In the genomic region with DNA sequence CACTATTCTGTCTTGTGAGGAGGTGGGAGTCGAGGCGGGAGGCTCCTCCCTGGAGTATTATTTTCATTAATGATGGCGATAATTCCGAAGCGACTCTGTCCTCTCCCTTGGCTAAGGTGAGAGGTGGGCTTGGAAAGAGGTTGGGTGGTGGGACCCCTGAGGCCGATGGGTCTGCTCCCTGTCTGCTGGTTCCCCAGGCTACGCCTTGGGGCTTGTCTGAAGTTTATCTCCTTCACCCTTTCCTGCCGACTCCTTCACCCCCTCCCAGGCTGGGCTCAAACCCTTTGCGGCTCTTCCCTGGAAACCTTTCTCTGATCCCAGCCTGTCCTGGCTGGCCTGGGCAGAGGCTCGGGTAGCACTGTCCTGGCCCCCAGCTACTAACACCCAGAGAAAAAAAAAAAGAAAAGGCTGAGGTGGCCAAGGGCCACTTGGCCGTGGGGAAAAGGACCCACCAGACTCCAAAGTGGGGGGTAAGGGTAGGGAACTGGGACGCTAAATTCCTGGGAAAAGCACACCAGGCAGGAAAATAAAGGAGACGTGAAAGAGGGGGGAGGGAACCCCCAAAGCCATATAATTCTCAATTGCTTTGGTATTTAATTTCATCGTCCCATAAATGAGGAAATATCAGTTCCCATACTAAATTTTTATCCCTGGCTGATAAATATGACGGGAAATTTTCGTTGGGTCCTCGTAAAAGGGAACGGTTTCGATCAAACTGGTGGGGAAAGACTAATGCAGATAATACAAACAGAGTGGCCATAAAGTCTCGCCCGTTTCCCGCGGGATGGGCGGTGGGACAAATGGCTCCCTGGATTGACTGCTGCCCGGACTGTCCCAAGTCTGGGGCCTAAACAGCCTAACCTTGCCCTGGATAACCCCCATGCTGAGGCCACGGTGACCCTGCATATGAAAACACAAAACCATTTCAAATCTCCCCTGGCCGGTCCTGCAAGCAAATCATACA, we compare ENCODE assay signal across 17 cellular contexts. TPM values are rescaled to one million over a fixed set of nuclear protein-coding genes. Genes with fewer than 3 reads are reported as not detected.
DNase-seq lines count a peak whose midpoint lies in the region; ATAC-seq and TF ChIP-seq lines count a peak whose summit lies in the region.
"Had no signal": no experiment of that assay in that cellular context is flagged by ENCODE, and none has a peak within 500 bp of the region (broad histone marks: within the 10 kb centered on the region; RNA-seq: fewer than 3 reads in every experiment).

No MANE protein-coding gene starts in this region.

- TF ChIP-seq CTCF in activated B cell treated with CpG ODN at 0.5 μM for 24 hours (IDR thresholded peaks at IDR 0.05) (no peak), type B pancreatic cell (conservative IDR thresholded peaks at IDR 0.05) (no peak)

- peaks cover 22% of the 10 kb centered on the region for H3K4me1 Mint-ChIP-seq in activated naive CD4-positive, alpha-beta T cell treated with anti-CD3 and anti-CD28 coated beads, Interleukin-2, amount 50 U/mL, for 24 hours
- H3K4me1 Mint-ChIP-seq in activated B cell treated with CpG ODN at 0.5 μM for 24 hours (peaks cover 17% of the 10 kb centered on the region), memory B cell (peaks cover 5% of the 10 kb centered on the region), type B pancreatic cell (ENCODE audit: unreplicated experiment) (peaks cover 6% of the 10 kb centered on the region)

- H3K4me3 Mint-ChIP-seq in activated naive CD4-positive, alpha-beta T cell treated with anti-CD3 and anti-CD28 coated beads, Interleukin-2, amount 50 U/mL, for 24 hours = no peak overlapping the region
- H3K4me3 Mint-ChIP-seq in activated B cell treated with CpG ODN at 0.5 μM for 24 hours (no peak overlapping the region), memory B cell (no peak overlapping the region), type B pancreatic cell (no peak overlapping the region)
- H3K4me3 Mint-ChIP-seq: activated naive CD8-positive, alpha-beta T cell treated with anti-CD3 and anti-CD28 coated beads for 36 hours; dendritic cell treated with granulocyte-macrophage colony-stimulating factor and Interleukin-4, amounts not matched to agents 40 ng/mL and 50 ng/mL, for 4 days had no signal

- intact Hi-C loops in activated B cell treated with CpG ODN at 0.5 μM for 24 hours (cut with micrococcal nuclease) = no loop called here

- DNase-seq in activated naive CD4-positive, alpha-beta T cell treated with anti-CD3 and anti-CD28 coated beads, Interleukin-2, amount 50 U/mL, for 16 hours = no peak
- DNase-seq in activated B cell treated with CpG ODN at 0.5 μM for 24 hours (no peak), memory B cell (ENCODE audit: low spot score in 2 of 2) (no peak), type B pancreatic cell (ENCODE audit: extremely low spot score, unreplicated experiment) (no peak), nucleus accumbens (lab: John Stamatoyannopoulos, UW) (no peak)
- no peak for DNase-seq in activated CD4-positive, alpha-beta T cell treated with anti-CD3 and anti-CD28 coated beads, Interleukin-2, amount 50 U/mL, for 1 hour
- DNase-seq: activated CD4-positive, alpha-beta T cell treated with anti-CD3 and anti-CD28 coated beads for 1 hour; activated naive CD8-positive, alpha-beta T cell treated with anti-CD3 and anti-CD28 coated beads for 36 hours; activated T-cell treated with anti-CD3 and anti-CD28 coated beads for 4 hours; Calu3; NK-92 treated with Interleukin-12 subunit alpha and Interleukin-12 subunit beta, amount 100 ng/mL, for 24 hours; retina; uterus had no signal

- ATAC-seq in activated B cell treated with CpG ODN at 0.5 μM for 24 hours (ENCODE audit: low read depth) = no peak
- ATAC-seq in memory B cell (ENCODE audit: low read depth) = no peak
- ATAC-seq in GM19324 (IDR thresholded peaks at IDR 0.05; ENCODE audit: low FRiP score, unreplicated experiment) = no peak

- H3K36me3 Mint-ChIP-seq in activated naive CD4-positive, alpha-beta T cell treated with anti-CD3 and anti-CD28 coated beads, Interleukin-2, amount 50 U/mL, for 24 hours = peaks cover 4% of the 10 kb centered on the region
- H3K36me3 Mint-ChIP-seq in activated B cell treated with CpG ODN at 0.5 μM for 24 hours (ENCODE audit: low read depth) (no peaks in the 10 kb centered on the region), memory B cell (no peaks in the 10 kb centered on the region), type B pancreatic cell (no peaks in the 10 kb centered on the region)
- H3K36me3 Mint-ChIP-seq: activated naive CD8-positive, alpha-beta T cell treated with anti-CD3 and anti-CD28 coated beads for 36 hours had no signal

- no peaks in the 10 kb centered on the region for H3K9me3 Mint-ChIP-seq in activated naive CD4-positive, alpha-beta T cell treated with anti-CD3 and anti-CD28 coated beads, Interleukin-2, amount 50 U/mL, for 24 hours
- H3K9me3 Mint-ChIP-seq in activated B cell treated with CpG ODN at 0.5 μM for 24 hours (no peaks in the 10 kb centered on the region), memory B cell (no peaks in the 10 kb centered on the region), type B pancreatic cell (no peaks in the 10 kb centered on the region)
- H3K9me3 Mint-ChIP-seq: activated naive CD8-positive, alpha-beta T cell treated with anti-CD3 and anti-CD28 coated beads for 36 hours had no signal

- CTCF ChIA-PET in activated B cell treated with CpG ODN at 0.5 μM for 24 hours (lab: Charles Lee) = no interaction called here

- peaks cover 80% of the 10 kb centered on the region for H3K27me3 Mint-ChIP-seq in activated naive CD4-positive, alpha-beta T cell treated with anti-CD3 and anti-CD28 coated beads, Interleukin-2, amount 50 U/mL, for 24 hours
- H3K27me3 Mint-ChIP-seq in activated B cell treated with CpG ODN at 0.5 μM for 24 hours = peaks cover 85% of the 10 kb centered on the region
- H3K27me3 Mint-ChIP-seq in memory B cell = peaks cover 54% of the 10 kb centered on the region
- peaks cover 98% of the 10 kb centered on the region for H3K27me3 Mint-ChIP-seq in type B pancreatic cell

- POLR2A ChIA-PET in activated B cell treated with CpG ODN at 0.5 μM for 24 hours (lab: Charles Lee) = no interaction called here

- H3K27ac Mint-ChIP-seq in activated naive CD4-positive, alpha-beta T cell treated with anti-CD3 and anti-CD28 coated beads, Interleukin-2, amount 50 U/mL, for 24 hours = peak overlapping the region; percentile 77
- H3K27ac Mint-ChIP-seq in activated B cell treated with CpG ODN at 0.5 μM for 24 hours (peak overlapping the region; percentile 35), memory B cell (peak overlapping the region; percentile 63), type B pancreatic cell (peak overlapping the region; percentile 29)
- H3K27ac Mint-ChIP-seq: activated naive CD8-positive, alpha-beta T cell treated with anti-CD3 and anti-CD28 coated beads for 36 hours; dendritic cell treated with granulocyte-macrophage colony-stimulating factor and Interleukin-4, amounts not matched to agents 40 ng/mL and 50 ng/mL, for 4 days had no signal

RNA-seq across cellular contexts. Expression of gene HOXC10, which starts 2.0 kb away (rescaled TPM):
- not detected in 2 replicates for total RNA-seq in activated B cell treated with CpG ODN at 0.5 μM for 24 hours
- total RNA-seq in type B pancreatic cell (ENCODE audit: low replicate concordance) = not detected in 2 replicates
- total RNA-seq: activated naive CD8-positive, alpha-beta T cell treated with anti-CD3 and anti-CD28 coated beads for 36 hours; T-helper 2 cell treated with Interferon-gamma antibody and Interleukin-4, amounts not matched to agents 100 ng/mL and 5 ng/mL, for 36 hours had no signal

RNA-seq across cellular contexts. Expression of gene HOTAIR, which starts 8.1 kb away (rescaled TPM):
- total RNA-seq in activated B cell treated with CpG ODN at 0.5 μM for 24 hours (not detected in 2 replicates), type B pancreatic cell (ENCODE audit: low replicate concordance) (not detected in 2 replicates)
- total RNA-seq: activated naive CD8-positive, alpha-beta T cell treated with anti-CD3 and anti-CD28 coated beads for 36 hours; Calu3; T-helper 2 cell treated with Interferon-gamma antibody and Interleukin-4, amounts not matched to agents 100 ng/mL and 5 ng/mL, for 36 hours had no signal

RNA-seq across cellular contexts. Expression of gene HOXC11, which starts 10.0 kb away (rescaled TPM):
- total RNA-seq in activated B cell treated with CpG ODN at 0.5 μM for 24 hours = not detected in 2 replicates
- total RNA-seq in type B pancreatic cell (ENCODE audit: low replicate concordance) = 0.12 TPM in 1 of 2 replicates, not detected in the other
- total RNA-seq: activated naive CD8-positive, alpha-beta T cell treated with anti-CD3 and anti-CD28 coated beads for 36 hours; Calu3; T-helper 2 cell treated with Interferon-gamma antibody and Interleukin-4, amounts not matched to agents 100 ng/mL and 5 ng/mL, for 36 hours had no signal

RNA-seq across cellular contexts. Expression of gene HOXC9, which starts 17.1 kb away (rescaled TPM):
- total RNA-seq in activated B cell treated with CpG ODN at 0.5 μM for 24 hours = not detected in 2 replicates
- 0.27 and 0.36 TPM in 2 replicates for total RNA-seq in type B pancreatic cell (ENCODE audit: low replicate concordance)
- total RNA-seq: activated naive CD8-positive, alpha-beta T cell treated with anti-CD3 and anti-CD28 coated beads for 36 hours; T-helper 2 cell treated with Interferon-gamma antibody and Interleukin-4, amounts not matched to agents 100 ng/mL and 5 ng/mL, for 36 hours had no signal

RNA-seq across cellular contexts. Expression of gene HOXC8, which starts 25.9 kb away (rescaled TPM):
- not detected in 2 replicates for total RNA-seq in activated B cell treated with CpG ODN at 0.5 μM for 24 hours
- 0.77 and 1.5 TPM in 2 replicates for total RNA-seq in type B pancreatic cell (ENCODE audit: low replicate concordance)
- total RNA-seq: activated naive CD8-positive, alpha-beta T cell treated with anti-CD3 and anti-CD28 coated beads for 36 hours; T-helper 2 cell treated with Interferon-gamma antibody and Interleukin-4, amounts not matched to agents 100 ng/mL and 5 ng/mL, for 36 hours had no signal
